Comparison of ENCODE assay signal across 14 cellular contexts in the genomic region with DNA sequence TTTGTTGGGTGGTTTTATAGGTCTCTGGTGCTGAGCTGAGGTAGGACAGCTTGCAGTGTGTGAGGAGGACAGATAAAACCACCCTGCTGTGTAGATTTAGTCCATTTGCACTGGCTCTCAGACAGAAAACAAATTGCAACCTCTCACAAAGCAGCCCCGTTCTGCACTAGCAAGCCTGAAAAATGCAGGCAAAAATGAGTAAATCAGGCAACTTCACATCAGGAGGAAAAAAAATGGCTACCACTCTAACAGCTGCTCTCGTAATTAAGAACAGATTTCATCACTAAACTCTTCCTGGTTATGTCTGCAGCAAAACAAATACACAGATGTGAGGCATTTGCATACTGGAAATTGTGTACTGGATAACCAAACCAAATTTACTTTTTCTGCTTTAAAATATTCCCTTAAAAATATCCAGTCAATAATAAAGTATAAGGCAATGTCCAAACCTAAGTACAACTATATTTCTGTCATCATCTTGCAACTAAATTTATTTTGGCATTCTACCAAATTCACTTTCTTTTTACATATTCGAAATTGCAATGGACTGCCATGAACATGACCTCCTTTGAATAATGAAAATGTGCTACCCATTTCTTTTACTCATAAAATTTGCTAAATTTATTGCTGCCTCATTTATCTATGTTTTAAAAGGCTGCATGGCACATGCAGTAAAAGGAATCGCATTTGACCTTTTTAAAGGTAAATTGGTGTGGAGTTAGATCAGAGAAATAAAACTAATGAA.
A peak's percentile ranks its signal among the peaks of the same experiment; 100 is the strongest.
DNase-seq lines count a peak whose midpoint lies in the region; ATAC-seq, FAIRE-seq and TF ChIP-seq lines count a peak whose summit lies in the region.
"Had no signal": no experiment of that assay in that cellular context is flagged by ENCODE, and none has a peak within 500 bp of the region (broad histone marks: within the 10 kb centered on the region; RNA-seq: fewer than 3 reads in every experiment).

No MANE protein-coding gene starts in this region.

- no peaks in the 10 kb centered on the region for H4K20me1 ChIP-seq in endothelial cell of umbilical vein (replicated peaks; ENCODE audit: control insufficient read depth, extremely low read depth, insufficient read depth, low read length)

- DNase-seq in EH (ENCODE audit: low read depth) (peak; percentile 74), NCI-H2171 treated with DMSO at 0.1 percent for 48 hours (lab: John Stamatoyannopoulos, UW) (peak; percentile 86), endothelial cell of umbilical vein (ENCODE audit: low read depth, low spot score) (peak; percentile 44), nephron progenitor cell (no peak), cortex of kidney (lab: John Stamatoyannopoulos, UW) (no peak), D341Med (ENCODE audit: low spot score) (no peak)
- DNase-seq in NK-92 treated with Interleukin-12 subunit alpha and Interleukin-12 subunit beta, amount 100 ng/mL, for 24 hours (lab: John Stamatoyannopoulos, UW), result no peak
- DNase-seq: activated CD4-positive, alpha-beta T cell treated with anti-CD3 and anti-CD28 coated beads, Interleukin-2, amount 50 U/mL, for 4 hours; activated gamma-delta T cell; cerebellar nuclear complex; mammary epithelial cell; posterior cingulate gyrus; stimulated activated naive B cell treated with anti-CD40 and anti-IgM and Interleukin-4, amounts not matched to agents 10 μg/mL and 1 μg/mL and 100 μg/mL, for 72 hours had no signal

- POLR2A ChIA-PET in endothelial cell of umbilical vein (lab: Charles Lee), result no interaction called here

- ATAC-seq in HG03135 (IDR thresholded peaks at IDR 0.05; ENCODE audit: unreplicated experiment), result no peak
- ATAC-seq: stimulated activated naive B cell treated with anti-CD40 and anti-IgM and Interleukin-4, amounts not matched to agents 10 μg/mL and 1 μg/mL and 100 μg/mL, for 72 hours had no signal

- peak overlapping the region; percentile 51 for H2AFZ ChIP-seq in endothelial cell of umbilical vein (ENCODE audit: low read depth, low read length)

- H3K27me3 ChIP-seq in endothelial cell of umbilical vein (ENCODE audit: control insufficient read depth in 2 of 2, insufficient read depth in 2 of 2, low read length in 2 of 2), result peaks cover 4 to 8% of the 10 kb centered on the region in 2 experiments

- H3K9ac ChIP-seq in endothelial cell of umbilical vein (replicated peaks; ENCODE audit: extremely low read depth, insufficient read depth, low read length), result no peak overlapping the region

- CTCF ChIA-PET in endothelial cell of umbilical vein (lab: Charles Lee), result interaction anchor here (0.5 to 1.3 kb wide), 2 partner anchors 20 to 556 kb away, joined by 3 to 4 read pairs; no protein-coding TSS in a partner anchor

- H3K27me3 Mint-ChIP-seq in nephron progenitor cell (ENCODE audit: low read depth, poor library complexity), result peaks cover 7% of the 10 kb centered on the region
- H3K27me3 Mint-ChIP-seq: stimulated activated naive B cell treated with anti-CD40 and anti-IgM and Interleukin-4, amounts not matched to agents 10 μg/mL and 1 μg/mL and 100 μg/mL, for 72 hours had no signal

- no peak overlapping the region for H3K4me2 ChIP-seq in endothelial cell of umbilical vein (ENCODE audit: insufficient read depth, low read length)

- BruUV-seq in endothelial cell of umbilical vein (replicated peaks; lab: Mats Ljungman, UMichigan), result no TSS peak

- no peak overlapping the region for H3K27ac ChIP-seq in endothelial cell of umbilical vein (ENCODE audit: insufficient read depth, low read depth, low read length)

- H3K4me1 Mint-ChIP-seq in nephron progenitor cell, result peaks cover 69% of the 10 kb centered on the region

- dilution Hi-C loops in endothelial cell of umbilical vein (cut with MboI; ENCODE audit: extremely low pct_ligation_motif_present, low sequenced_read_pairs), result no loop called here

- no peaks in the 10 kb centered on the region for H3K9me3 ChIP-seq in endothelial cell of umbilical vein (replicated peaks; ENCODE audit: control insufficient read depth, insufficient read depth, low read length)

- no peaks in the 10 kb centered on the region for H3K4me1 ChIP-seq in endothelial cell of umbilical vein (ENCODE audit: control insufficient read depth, extremely low read depth, insufficient read depth, low read length)

- no peak overlapping the region for H3K4me3 ChIP-seq in endothelial cell of umbilical vein (replicated peaks in 1 of 3; ENCODE audit: insufficient read depth in 1 of 3, low read depth in 1 of 3, low read length in 3 of 3)

- H3K9me3 Mint-ChIP-seq in nephron progenitor cell, result peaks cover 12% of the 10 kb centered on the region
- H3K9me3 Mint-ChIP-seq: stimulated activated naive B cell treated with anti-CD40 and anti-IgM and Interleukin-4, amounts not matched to agents 10 μg/mL and 1 μg/mL and 100 μg/mL, for 72 hours had no signal

- no peaks in the 10 kb centered on the region for H3K36me3 ChIP-seq in endothelial cell of umbilical vein (ENCODE audit: control insufficient read depth in 2 of 2, extremely low read depth in 1 of 2, insufficient read depth in 2 of 2, low read length in 2 of 2)

- H3K4me3 Mint-ChIP-seq in nephron progenitor cell, result no peak overlapping the region
- H3K4me3 Mint-ChIP-seq: stimulated activated naive B cell treated with anti-CD40 and anti-IgM and Interleukin-4, amounts not matched to agents 10 μg/mL and 1 μg/mL and 100 μg/mL, for 72 hours had no signal

- FAIRE-seq in endothelial cell of umbilical vein (lab: Jason Lieb, UNC), result no peak

- no peaks in the 10 kb centered on the region for H3K9me1 ChIP-seq in endothelial cell of umbilical vein (replicated peaks; ENCODE audit: control insufficient read depth, extremely low read depth, insufficient read depth, low read length)

- H3K36me3 Mint-ChIP-seq in nephron progenitor cell (ENCODE audit: low read depth), result peaks cover 50% of the 10 kb centered on the region

- intact Hi-C loops in endothelial cell of umbilical vein (cut with micrococcal nuclease), result no loop called here

- TF ChIP-seq CTCF in endothelial cell of umbilical vein (IDR thresholded peaks at IDR 0.05; ENCODE audit: extremely low read depth in 1 of 2, insufficient read depth in 1 of 2, low read depth in 1 of 2, low read length in 2 of 2) (no peak), nephron progenitor cell (IDR thresholded peaks at IDR 0.05) (no peak)

- TF ChIP-seq POLR2A in endothelial cell of umbilical vein (IDR thresholded peaks at IDR 0.05; ENCODE audit: low read depth, low read length), result no peak

- no peaks in the 10 kb centered on the region for H3K79me2 ChIP-seq in endothelial cell of umbilical vein (ENCODE audit: control insufficient read depth, insufficient read depth, low read length)

- peak overlapping the region; percentile 70 for H3K27ac Mint-ChIP-seq in nephron progenitor cell
- H3K27ac Mint-ChIP-seq: stimulated activated naive B cell treated with anti-CD40 and anti-IgM and Interleukin-4, amounts not matched to agents 10 μg/mL and 1 μg/mL and 100 μg/mL, for 72 hours had no signal

TF ChIP-seq in endothelial cell of umbilical vein, 7 proteins besides CTCF, POLR2A, EP300 and RAD21:
- TF ChIP-seq MYC (IDR thresholded peaks at IDR 0.05; ENCODE audit: low read depth, low read length) (no peak), GATA2 (IDR thresholded peaks at IDR 0.05; ENCODE audit: insufficient read depth, insufficient read length, low read depth, low read length) (no peak), EZH2 (IDR thresholded peaks at IDR 0.05; ENCODE audit: borderline replicate concordance, low read depth, low read length, severe bottlenecking) (no peak), JUN (IDR thresholded peaks at IDR 0.05; ENCODE audit: borderline replicate concordance, insufficient read depth, insufficient read length, low read depth) (no peak), FOS (IDR thresholded peaks at IDR 0.05; ENCODE audit: borderline replicate concordance, insufficient read depth, low read length) (no peak), POLR2AphosphoS5 (IDR thresholded peaks at IDR 0.05; ENCODE audit: insufficient read depth, low read depth, low read length) (no peak)
- TF ChIP-seq, protein P1, sequence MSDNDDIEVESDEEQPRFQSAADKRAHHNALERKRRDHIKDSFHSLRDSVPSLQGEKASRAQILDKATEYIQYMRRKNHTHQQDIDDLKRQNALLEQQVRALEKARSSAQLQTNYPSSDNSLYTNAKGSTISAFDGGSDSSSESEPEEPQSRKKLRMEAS (IDR thresholded peaks at IDR 0.05; ENCODE audit: insufficient read depth, insufficient read length), result no peak

Comparison
In these comparisons a context has a peak if more than half of its experiments do, and no peak if none do; other contexts are left out.
1. DNase-seq: peak in EH (single experiment), NCI-H2171 treated with DMSO at 0.1 percent for 48 hours (single experiment) and endothelial cell of umbilical vein (single experiment); none in nephron progenitor cell (single experiment), cortex of kidney (single experiment), D341Med (single experiment) and NK-92 treated with Interleukin-12 subunit alpha and Interleukin-12 subunit beta, amount 100 ng/mL, for 24 hours (single experiment).